Comparison of ENCODE assay signal across 8 cellular contexts in the genomic region with DNA sequence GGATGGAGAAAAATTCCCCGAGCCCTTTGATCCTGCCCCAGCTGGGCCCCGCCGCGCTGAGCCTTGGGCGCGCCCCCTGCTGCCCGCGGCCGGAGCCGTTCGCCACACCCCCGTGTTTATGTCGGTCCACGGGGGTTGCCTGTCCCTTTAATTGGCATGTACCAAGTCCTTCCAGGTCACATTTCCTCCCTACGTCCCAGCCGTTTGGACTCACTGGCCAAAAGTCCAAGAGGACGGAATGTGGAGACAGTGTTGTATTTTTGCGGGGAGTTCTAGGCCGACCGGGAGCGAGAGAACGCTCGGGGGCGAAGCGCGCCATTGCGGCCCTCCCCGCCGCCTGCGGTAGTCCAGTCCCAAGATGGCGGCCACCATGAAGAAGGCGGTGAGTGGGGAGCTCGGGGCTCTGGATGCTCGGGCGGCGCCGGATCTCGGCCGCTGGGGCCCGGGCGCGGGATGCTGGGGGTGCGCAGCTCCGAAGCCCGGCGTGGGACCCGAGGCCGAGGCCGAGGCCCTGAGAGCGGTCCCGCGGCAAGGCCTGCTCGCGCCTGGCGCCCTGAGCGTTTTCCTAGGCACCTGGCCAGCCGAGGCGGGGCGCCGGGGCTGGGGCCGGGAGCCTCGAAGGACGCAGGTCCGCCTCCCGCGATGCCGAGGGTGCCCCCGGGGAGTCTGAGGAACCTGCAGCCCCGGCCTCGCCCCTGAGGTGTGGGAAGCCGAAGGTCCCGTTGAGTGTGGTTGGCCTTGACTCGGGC. TPM values are rescaled to one million over a fixed set of nuclear protein-coding genes. Genes with fewer than 3 reads are reported as not detected.
A peak's percentile ranks its signal among the peaks of the same experiment; 100 is the strongest.
DNase-seq lines count a peak whose midpoint lies in the region; FAIRE-seq lines count a peak whose summit lies in the region.

A gene with protein sequence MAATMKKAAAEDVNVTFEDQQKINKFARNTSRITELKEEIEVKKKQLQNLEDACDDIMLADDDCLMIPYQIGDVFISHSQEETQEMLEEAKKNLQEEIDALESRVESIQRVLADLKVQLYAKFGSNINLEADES (plus strand): TSS at position 345 of the 749 bp plus-strand sequence. CDS start 14 bp downstream, at position 359.

- H3K36me3 ChIP-seq in HAP-1 (replicated peaks) (peaks cover 3% of the 10 kb centered on the region), SJSA1 (peaks cover 10% of the 10 kb centered on the region)

- H3K4me3 ChIP-seq in HAP-1: peak within 1 kb of the TSS; percentile 74
- H3K4me3 ChIP-seq in SJSA1: peak within 1 kb of the TSS; percentile 91

- H3K27ac ChIP-seq in SJSA1: peak within 1 kb of the TSS; percentile 100

- H3K27me3 ChIP-seq in HAP-1 (ENCODE audit: low read depth) (no peaks in the 10 kb centered on the region), SJSA1 (replicated peaks) (no peaks in the 10 kb centered on the region)

- no peak for FAIRE-seq in frontal cortex (lab: Jason Lieb, UNC)

- H3K4me1 ChIP-seq in HAP-1 (peaks cover 7% of the 10 kb centered on the region), SJSA1 (replicated peaks) (peaks cover 9% of the 10 kb centered on the region; the same call in 1 of the 2 replicates)

- in situ Hi-C loops in HAP-1 (cut with MboI; ENCODE audit: low sequenced_read_pairs): loop anchor here (25.0 kb wide), 1 partner anchor 646 kb away; no protein-coding TSS in a partner anchor

- H3K9me3 ChIP-seq in HAP-1 (no peaks in the 10 kb centered on the region), SJSA1 (replicated peaks) (no peaks in the 10 kb centered on the region)

- DNase-seq in GM04504 (ENCODE audit: low read depth) (peak; percentile 72), HAP-1 (ENCODE audit: low spot score in 2 of 2) (peak; percentile 79 to 89), M059J (ENCODE audit: low read depth) (peak; percentile 85), SJSA1 (ENCODE audit: low read depth in 1 of 2, low spot score in 2 of 2) (peak; percentile 85 to 96), frontal cortex (ENCODE audit: low spot score in 2 of 2) (peak; percentile 89), nucleus accumbens (lab: John Stamatoyannopoulos, UW) (peak in 54 of 56 donors; percentile 41 to 98 (median 83)), superior temporal gyrus (ENCODE audit: extremely low spot score) (peak; percentile 87)
- DNase-seq in activated naive CD4-positive, alpha-beta T cell (lab: John Stamatoyannopoulos, UW): peak; percentile 43 to 75 (median 66)

RNA-seq across cellular contexts. Expression of the gene that starts here (rescaled TPM):
- 246 and 357 TPM in 2 replicates for total RNA-seq in M059J (2014; rRNA removed; shearing (Covaris generic))
- total RNA-seq in SJSA1 (2014; rRNA removed; shearing (Covaris generic)): 135 and 229 TPM in 2 replicates
- total RNA-seq in frontal cortex: 234 TPM

Comparison
In these comparisons a context has a peak if more than half of its experiments do, and no peak if none do; other contexts are left out.
1. Peak in every context shown above with its lines: DNase-seq, H3K4me3 ChIP-seq and H3K27ac ChIP-seq.